In genomic region chr5:139783436-139783955, GRCh38 we compare ENCODE assay signal across 24 cellular contexts. TPM values are rescaled to one million over a fixed set of nuclear protein-coding genes. Genes with fewer than 3 reads are reported as not detected.
"Had no signal": no experiment of that assay in that cellular context is flagged by ENCODE, and none has a peak within 500 bp of the region (broad histone marks: within the 10 kb centered on the region; RNA-seq: fewer than 3 reads in every experiment).

No MANE protein-coding gene starts in this region.

- H3K4me1 ChIP-seq: uterus had no signal

- ATAC-seq: activated CD8-positive, alpha-beta memory T cell treated with anti-CD3 and anti-CD28 coated beads, Interleukin-2, amount 10 ng/mL, durations not matched to agents 7 days and 5 days; gastroesophageal sphincter; heart right ventricle; left lung; stimulated activated naive B cell treated with anti-CD40 and anti-IgM and Interleukin-4, amounts not matched to agents 10 μg/mL and 1 μg/mL and 100 μg/mL, for 72 hours had no signal

- H3K9me3 ChIP-seq: gastroesophageal sphincter, heart right ventricle, left lung, sigmoid colon, spleen, tibial artery, uterus had no signal

- H3K4me3 ChIP-seq: dorsolateral prefrontal cortex, gastroesophageal sphincter, heart right ventricle, left lung, sigmoid colon, spleen, tibial artery, uterus had no signal

- H3K27me3 ChIP-seq: dorsolateral prefrontal cortex, gastroesophageal sphincter, sigmoid colon, uterus had no signal

- H3K27ac ChIP-seq: dorsolateral prefrontal cortex, gastroesophageal sphincter, heart right ventricle, left lung, sigmoid colon, spleen, tibial artery, uterus had no signal

- FAIRE-seq: colon had no signal

- DNase-seq: activated CD4-positive, alpha-beta memory T cell treated with anti-CD3 and anti-CD28 coated beads, Interleukin-2, amount 10 ng/mL, durations not matched to agents 7 days and 5 days; activated CD4-positive, alpha-beta T cell treated with anti-CD3 and anti-CD28 coated beads for 4 hours; activated CD8-positive, alpha-beta memory T cell treated with anti-CD3 and anti-CD28 coated beads, Interleukin-2, amount 10 ng/mL, durations not matched to agents 7 days and 5 days; activated naive CD4-positive, alpha-beta T cell treated with Interleukin-2 at 50 U/mL for 16 hours; activated naive CD8-positive, alpha-beta T cell treated with anti-CD3 and anti-CD28 coated beads, Interleukin-2, amount 10 ng/mL, durations not matched to agents 7 days and 5 days; amygdala; dorsolateral prefrontal cortex; endodermal cell; heart right ventricle; left lung; mammary epithelial cell; midbrain; sigmoid colon; spleen; stimulated activated CD4-positive, alpha-beta T cell treated with anti-CD3 and anti-CD28 coated beads, Interleukin-4, amount 100 ng/mL, for 4 hours; stimulated activated naive B cell treated with anti-CD40 and anti-IgM and Interleukin-4, amounts not matched to agents 10 μg/mL and 1 μg/mL and 100 μg/mL, for 72 hours; substantia nigra; tibial artery; uterus had no signal

- H3K36me3 ChIP-seq: gastroesophageal sphincter, heart right ventricle, left lung, sigmoid colon, spleen, tibial artery, uterus had no signal

RNA-seq across cellular contexts. Expression of gene PSD2, which starts 12.1 kb away (rescaled TPM):
- total RNA-seq: activated CD4-positive, alpha-beta memory T cell treated with anti-CD3 and anti-CD28 coated beads, Interleukin-2, amount 10 ng/mL, durations not matched to agents 7 days and 5 days; activated CD8-positive, alpha-beta memory T cell treated with anti-CD3 and anti-CD28 coated beads, Interleukin-2, amount 10 ng/mL, durations not matched to agents 7 days and 5 days; activated T-helper 2 cell treated with anti-CD3 and anti-CD28 coated beads, Interferon-gamma antibody, Interleukin-2, Interleukin-4, amounts not matched to agents 10 μg/mL and 5 μg/mL and 100 μg/mL, durations not matched to agents 14 hours and 24 hours and 36 hours; epithelial cell of proximal tubule; T-helper 2 cell treated with Interferon-gamma antibody and Interleukin-4, amounts not matched to agents 100 ng/mL and 5 ng/mL, for 36 hours had no signal
- polyA plus RNA-seq: mammary epithelial cell had no signal
